8 cellular contexts compared by ENCODE assay signal in the genomic region with DNA sequence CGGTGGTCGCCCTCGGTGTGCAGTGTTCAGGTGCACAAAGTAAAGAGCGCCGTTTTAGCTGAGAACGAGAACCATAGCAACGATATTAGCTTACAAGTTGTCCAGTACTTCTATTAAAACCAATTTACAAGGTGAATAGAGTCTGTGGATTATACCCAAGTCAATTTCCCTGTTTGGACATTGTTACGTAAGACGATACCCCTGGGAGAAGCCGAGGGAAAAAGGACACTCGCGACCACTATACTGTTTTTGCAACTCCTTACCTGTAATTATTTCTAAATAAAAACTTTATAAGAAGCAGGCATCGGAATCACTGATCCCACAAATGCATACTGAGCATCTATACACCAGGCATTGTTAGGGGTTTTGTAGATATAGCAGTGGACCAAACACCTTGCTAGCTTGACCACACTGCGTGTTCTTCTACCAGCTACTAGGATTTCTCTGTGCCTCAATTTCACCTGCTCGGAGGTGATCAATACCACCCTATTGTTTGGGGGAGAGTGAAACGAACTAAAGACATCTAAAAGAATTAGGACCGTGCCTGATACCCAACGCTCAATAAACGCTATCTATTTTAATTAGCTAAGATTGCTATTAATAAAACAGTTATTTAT. TPM values are rescaled to one million over a fixed set of nuclear protein-coding genes. Genes with fewer than 3 reads are reported as not detected.
DNase-seq lines count a peak whose midpoint lies in the region; ATAC-seq and TF ChIP-seq lines count a peak whose summit lies in the region.

No MANE protein-coding gene starts in this region.

- H3K9ac ChIP-seq in duodenal mucosa (ENCODE audit: low read depth in 1 of 2, low read length in 2 of 2) (peak overlapping the region; percentile 49 to 94), neural cell (ENCODE audit: low read length) (peak overlapping the region; percentile 71)

- peaks cover 29 to 48% of the 10 kb centered on the region in 2 donors for H3K4me1 ChIP-seq in duodenal mucosa (ENCODE audit: control insufficient read depth in 1 of 2, insufficient read depth in 2 of 2, low read length in 2 of 2)

- no peak for DNase-seq in CD4-positive, alpha-beta T cell
- DNase-seq in LNCaP clone FGC (ENCODE audit: low read depth), result no peak
- no peak for DNase-seq in omental fat pad (ENCODE audit: low spot score)
- DNase-seq in NCI-H524 treated with DMSO at 0.1 percent for 48 hours (lab: John Stamatoyannopoulos, UW), result no peak
- no peak for DNase-seq in RKO (ENCODE audit: low spot score)

- H2AFZ ChIP-seq in neural cell (ENCODE audit: low read depth, low read length), result peak overlapping the region; percentile 91

- no peak for TF ChIP-seq RAD21 in neural cell (conservative IDR thresholded peaks at IDR 0.05)

- peak overlapping the region; percentile 91 for H3K27ac Mint-ChIP-seq in CD4-positive, alpha-beta T cell

- H3F3A ChIP-seq in neural cell (ENCODE audit: insufficient read depth, low read length, poor library complexity, severe bottlenecking), result peaks cover 3% of the 10 kb centered on the region

- no peaks in the 10 kb centered on the region for H3K9me3 ChIP-seq in CD4-positive, alpha-beta T cell (ENCODE audit: control insufficient read depth, low read length)
- H3K9me3 ChIP-seq in duodenal mucosa (ENCODE audit: control insufficient read depth in 1 of 2, low read length in 2 of 2), result no peaks in the 10 kb centered on the region
- no peaks in the 10 kb centered on the region for H3K9me3 ChIP-seq in neural cell (ENCODE audit: low read length)

- H3K4me1 Mint-ChIP-seq in CD4-positive, alpha-beta T cell (ENCODE audit: low read depth), result peaks cover 55% of the 10 kb centered on the region

- no peaks in the 10 kb centered on the region for H3K9me3 Mint-ChIP-seq in CD4-positive, alpha-beta T cell

- H3K4me3 ChIP-seq in LNCaP clone FGC (ENCODE audit: low read depth, low read length), result peak overlapping the region; percentile 82
- peak overlapping the region; percentile 85 to 91 for H3K4me3 ChIP-seq in duodenal mucosa (ENCODE audit: low read depth in 1 of 2, low read length in 2 of 2)
- H3K4me3 ChIP-seq in neural cell (ENCODE audit: low read length), result peak overlapping the region; percentile 97

- TF ChIP-seq EP300 in neural cell (conservative IDR thresholded peaks at IDR 0.05; ENCODE audit: poor library complexity, severe bottlenecking), result no peak

- H3K27me3 ChIP-seq in CD4-positive, alpha-beta T cell (ENCODE audit: control insufficient read depth, insufficient read depth, low read length), result no peaks in the 10 kb centered on the region
- no peaks in the 10 kb centered on the region for H3K27me3 ChIP-seq in duodenal mucosa (ENCODE audit: control insufficient read depth in 1 of 2, insufficient read depth in 2 of 2, low read length in 2 of 2)
- H3K27me3 ChIP-seq in neural cell (ENCODE audit: insufficient read depth, low read depth, low read length), result no peaks in the 10 kb centered on the region

- peaks cover 23% of the 10 kb centered on the region for H3K79me2 ChIP-seq in neural cell (replicated peaks; ENCODE audit: insufficient read depth, low read length)

- ATAC-seq in CD4-positive, alpha-beta T cell (ENCODE audit: poor library complexity), result no peak
- ATAC-seq in omental fat pad (ENCODE audit: low FRiP score) (no peak), HG02840 (IDR thresholded peaks at IDR 0.05; ENCODE audit: low FRiP score, unreplicated experiment) (no peak)

- H3K9me2 ChIP-seq in neural cell (ENCODE audit: insufficient read depth, low read length), result no peaks in the 10 kb centered on the region

- peak overlapping the region; percentile 97 for H3K4me3 Mint-ChIP-seq in CD4-positive, alpha-beta T cell

- peaks cover 33 to 36% of the 10 kb centered on the region in 2 donors for H3K36me3 ChIP-seq in duodenal mucosa (ENCODE audit: control insufficient read depth in 1 of 2, insufficient read depth in 2 of 2, low read length in 2 of 2)
- H3K36me3 ChIP-seq in neural cell (ENCODE audit: insufficient read depth, low read length), result no peaks in the 10 kb centered on the region

- no peaks in the 10 kb centered on the region for H3K27me3 Mint-ChIP-seq in CD4-positive, alpha-beta T cell

- peak overlapping the region; percentile 46 for H3K27ac ChIP-seq in CD4-positive, alpha-beta T cell (ENCODE audit: low read depth, low read length)
- H3K27ac ChIP-seq in duodenal mucosa (ENCODE audit: low read depth, low read length), result no peak overlapping the region
- peak overlapping the region; percentile 76 for H3K27ac ChIP-seq in neural cell (ENCODE audit: low read length)

- H3K36me3 Mint-ChIP-seq in CD4-positive, alpha-beta T cell (ENCODE audit: low read depth), result peaks cover 59% of the 10 kb centered on the region

- CTCF ChIA-PET in CD4-positive, alpha-beta T cell (lab: Charles Lee), result interaction anchor here (0.6 to 2.2 kb wide), 6 partner anchors 14 to 261 kb away, joined by 3 to 13 read pairs (median 6); partner anchors contain the start of genes DAPK3, PIAS4 and YJU2

- no peak for TF ChIP-seq CTCF in CD4-positive, alpha-beta T cell (IDR thresholded peaks at IDR 0.05)
- TF ChIP-seq CTCF in LNCaP clone FGC (IDR thresholded peaks at IDR 0.05; ENCODE audit: control insufficient read depth, extremely low read depth, insufficient read depth), result no peak
- no peak for TF ChIP-seq CTCF in neural cell (IDR thresholded peaks at IDR 0.05; ENCODE audit: poor library complexity, severe bottlenecking)
- no peak for TF ChIP-seq CTCF in omental fat pad (IDR thresholded peaks at IDR 0.05)

- H4K20me1 ChIP-seq in neural cell (ENCODE audit: insufficient read depth), result peaks cover 43% of the 10 kb centered on the region

- intact Hi-C loops in CD4-positive, alpha-beta T cell (cut with DNase I, micrococcal nuclease), result loop anchor here (1.0 to 10.0 kb wide), 11 partner anchors 15 to 417 kb away; partner anchors contain the start of genes APBA3 (in 2 of the 2), MRPL54 (in 2 of the 2), ANKRD24 (in 1 of the 2) and CHAF1A (in 1 of the 2)

- H3K4me2 ChIP-seq in neural cell (ENCODE audit: low read length), result peak overlapping the region; percentile 99

- POLR2A ChIA-PET in CD4-positive, alpha-beta T cell (lab: Charles Lee), result interaction anchor here (0.6 to 4.9 kb wide), 23 partner anchors 9 to 486 kb away, joined by 3 to 72 read pairs (median 4); partner anchors contain the start of genes APBA3, CHAF1A, DAPK3 and MRPL54

TF ChIP-seq in neural cell, 6 proteins besides CTCF, POLR2A, EP300 and RAD21:
- TF ChIP-seq TAF1 (IDR thresholded peaks at IDR 0.05; ENCODE audit: low read depth), result no peak
- TF ChIP-seq REST (IDR thresholded peaks at IDR 0.05; ENCODE audit: borderline replicate concordance), result no peak
- TF ChIP-seq EZH2 (IDR thresholded peaks at IDR 0.05; ENCODE audit: borderline replicate concordance, insufficient read depth, low read length, poor library complexity, severe bottlenecking), result no peak
- TF ChIP-seq SMC3 (conservative IDR thresholded peaks at IDR 0.05; ENCODE audit: poor library complexity), result no peak
- no peak for TF ChIP-seq MXI1 (conservative IDR thresholded peaks at IDR 0.05; ENCODE audit: poor library complexity, severe bottlenecking)
- no peak for TF ChIP-seq POLR2AphosphoS5 (IDR thresholded peaks at IDR 0.05)

RNA-seq across cellular contexts. Expression of gene EEF2, which starts 0.5 kb away (rescaled TPM):
- total RNA-seq in CD4-positive, alpha-beta T cell, result 1,000 to 10,000 TPM; 2,756 to 2,866 TPM
- polyA plus RNA-seq in neural cell, result 716 and 865 TPM in 2 replicates
- polyA minus RNA-seq in neural cell, result 1,752 and 2,214 TPM in 2 replicates
- 1,000 to 10,000 TPM; 1,922 to 2,283 (median 2,030) TPM for total RNA-seq in omental fat pad

RNA-seq across cellular contexts. Expression of gene DAPK3, which starts 14.9 kb away (rescaled TPM):
- total RNA-seq in CD4-positive, alpha-beta T cell, result 10 to 100 TPM; 21.1 to 22.9 TPM
- 100 and 118 TPM in 2 replicates for polyA plus RNA-seq in neural cell
- 82.8 and 83.9 TPM in 2 replicates for polyA minus RNA-seq in neural cell
- total RNA-seq in omental fat pad, result 10 to 100 TPM; 40.7 to 71.7 (median 56.9) TPM

RNA-seq across cellular contexts. Expression of gene PIAS4, which starts 21.8 kb away (rescaled TPM):
- 10 to 100 TPM; 14.5 to 16.5 TPM for total RNA-seq in CD4-positive, alpha-beta T cell
- 22.3 and 27.0 TPM in 2 replicates for polyA plus RNA-seq in neural cell
- 33.7 and 40.2 TPM in 2 replicates for polyA minus RNA-seq in neural cell
- 10 to 100 TPM; 10.6 to 21.6 (median 11.2) TPM for total RNA-seq in omental fat pad

RNA-seq across cellular contexts. Expression of gene NMRK2, which starts 52.9 kb away (rescaled TPM):
- not detected for total RNA-seq in CD4-positive, alpha-beta T cell
- not detected in 2 replicates for polyA plus RNA-seq in neural cell
- not detected in 2 replicates for polyA minus RNA-seq in neural cell
- not detected for total RNA-seq in omental fat pad
